8 cellular contexts compared by ENCODE assay signal in genomic region chr12:69007166-69007857, GRCh38.
DNase-seq lines count a peak whose midpoint lies in the region; ATAC-seq lines count a peak whose summit lies in the region.

No MANE protein-coding gene starts in this region.

- no peaks in the 10 kb centered on the region for H4K20me1 ChIP-seq in BLaER1 treated with 17β-estradiol and CSF1 and Interleukin-3, amounts not matched to agents 10 nM and 100 nM

- no peaks in the 10 kb centered on the region for H3K36me3 ChIP-seq in BLaER1 treated with 17β-estradiol and CSF1 and Interleukin-3, amounts not matched to agents 10 nM and 100 nM
- H3K36me3 ChIP-seq in iPS DF 6.9 (ENCODE audit: control insufficient read depth, insufficient read depth, low read length) (no peaks in the 10 kb centered on the region), stomach smooth muscle (ENCODE audit: control insufficient read depth in 2 of 2, insufficient read depth in 2 of 2, low read length in 2 of 2) (no peaks in the 10 kb centered on the region)

- peak; percentile 89 for DNase-seq in MV-4-11 (lab: John Stamatoyannopoulos, UW)
- peak; percentile 97 for DNase-seq in T1000 (lab: John Stamatoyannopoulos, UW)
- peak; percentile 9 for DNase-seq in iPS DF 6.9 (ENCODE audit: low read depth, low spot score)

- peak overlapping the region in 4 of 10 experiments; percentile 6 to 38 (median 34); a peak in 4 of 20 replicates for H3K4me3 ChIP-seq in BLaER1 treated with 17β-estradiol and CSF1 and Interleukin-3, amounts not matched to agents 10 nM and 100 nM
- H3K4me3 ChIP-seq in iPS DF 6.9 (ENCODE audit: low read length): no peak overlapping the region
- H3K4me3 ChIP-seq in stomach smooth muscle (ENCODE audit: low read length in 2 of 2): peak overlapping the region; percentile 52 to 58

- no peaks in the 10 kb centered on the region for H3K9me3 ChIP-seq in BLaER1 treated with 17β-estradiol and CSF1 and Interleukin-3, amounts not matched to agents 10 nM and 100 nM (replicated peaks in 1 of 11)
- H3K9me3 ChIP-seq in iPS DF 6.9 (ENCODE audit: control insufficient read depth, insufficient read depth, low read length) (no peaks in the 10 kb centered on the region), stomach smooth muscle (ENCODE audit: control insufficient read depth in 2 of 2, low read length in 2 of 2) (no peaks in the 10 kb centered on the region)

- no peak for ATAC-seq in GM18502 (IDR thresholded peaks at IDR 0.05; ENCODE audit: poor library complexity, unreplicated experiment)
- ATAC-seq in HG02981 (IDR thresholded peaks at IDR 0.05; ENCODE audit: unreplicated experiment): no peak
- ATAC-seq in GM21737 (IDR thresholded peaks at IDR 0.05; ENCODE audit: unreplicated experiment): no peak

- no peaks in the 10 kb centered on the region for H3K27me3 ChIP-seq in BLaER1 treated with 17β-estradiol and CSF1 and Interleukin-3, amounts not matched to agents 10 nM and 100 nM
- H3K27me3 ChIP-seq in iPS DF 6.9 (ENCODE audit: control insufficient read depth, insufficient read depth, low read length) (no peaks in the 10 kb centered on the region), stomach smooth muscle (ENCODE audit: control insufficient read depth in 1 of 2, insufficient read depth in 2 of 2, low read length in 2 of 2) (no peaks in the 10 kb centered on the region)

- peak overlapping the region; percentile 13 to 93 (median 46) for H3K4me2 ChIP-seq in BLaER1 treated with 17β-estradiol and CSF1 and Interleukin-3, amounts not matched to agents 10 nM and 100 nM

- WGBS in iPS DF 6.9 (ENCODE audit: insufficient coverage, insufficient read length): no CpG with 5 or more reads among the region's 10 CpGs

- peak overlapping the region in 7 of 11 experiments; percentile 3 to 79 (median 31); a peak in 9 of 22 replicates for H3K27ac ChIP-seq in BLaER1 treated with 17β-estradiol and CSF1 and Interleukin-3, amounts not matched to agents 10 nM and 100 nM
- H3K27ac ChIP-seq in iPS DF 6.9 (ENCODE audit: low read length) (no peak overlapping the region), stomach smooth muscle (ENCODE audit: low read length) (peak overlapping the region; percentile 63)

- H3K4me1 ChIP-seq in BLaER1 treated with 17β-estradiol and CSF1 and Interleukin-3, amounts not matched to agents 10 nM and 100 nM: peaks cover 6 to 44% (median 18%) of the 10 kb centered on the region in 10 experiments; a peak in 18 of 20 replicates
- H3K4me1 ChIP-seq in iPS DF 6.9 (ENCODE audit: control insufficient read depth, insufficient read depth, low read length): peaks cover 2% of the 10 kb centered on the region; the same call in 1 of the 2 replicates
- H3K4me1 ChIP-seq in stomach smooth muscle (ENCODE audit: control insufficient read depth, insufficient read depth, low read length): peaks cover 16% of the 10 kb centered on the region

- H3K9ac ChIP-seq in BLaER1 treated with 17β-estradiol and CSF1 and Interleukin-3, amounts not matched to agents 10 nM and 100 nM: peak overlapping the region in 7 of 11 experiments; percentile 2 to 69 (median 46); a peak in 10 of 22 replicates
- H3K9ac ChIP-seq in stomach smooth muscle (ENCODE audit: low read length in 2 of 2): peak overlapping the region; percentile 14 to 47

Comparison
In these comparisons a context has a peak if more than half of its experiments do, and no peak if none do; other contexts are left out.
1. DNase-seq: peak in every context shown above with its lines; median percentile 97 in T1000; 89 in MV-4-11; 9 in iPS DF 6.9.